In genomic region chr2:228845162-228845910, GRCh38 we compare ENCODE assay signal across 19 cellular contexts.
"Had no signal": no experiment of that assay in that cellular context is flagged by ENCODE, and none has a peak within 500 bp of the region (broad histone marks: within the 10 kb centered on the region; RNA-seq: fewer than 3 reads in every experiment).

No MANE protein-coding gene starts in this region.

- H3K4me3 ChIP-seq: MG63, SJSA1, SK-N-MC had no signal

- DNase-seq: KBM-7, MG63, NCI-H1092, NCI-H1105 treated with DMSO at 0.1 percent for 48 hours, NCI-H1417 treated with DMSO at 0.1 percent for 48 hours, NCI-H146, NCI-H1694 treated with DMSO at 0.1 percent for 48 hours, NCI-H1930, NCI-H2081, NCI-H2107, NCI-H2227 treated with DMSO at 0.1 percent for 48 hours, NCI-H524, NCI-H526 treated with DMSO at 0.1 percent for 48 hours, NCI-H748 treated with DMSO at 0.1 percent for 48 hours, Right ventricle myocardium superior, RPMI8226, SIG-M5 had no signal

- H3K36me3 ChIP-seq: MG63, SJSA1 had no signal

- H3K9me3 ChIP-seq: MG63 had no signal

- H3K27me3 ChIP-seq: MG63, SJSA1 had no signal

- H3K4me1 ChIP-seq: SJSA1 had no signal

- H3K27ac ChIP-seq: SJSA1, SK-N-MC had no signal
